In genomic region chr1:109947582-109948284, GRCh38 we compare ENCODE assay signal across 19 cellular contexts. TPM values are rescaled to one million over a fixed set of nuclear protein-coding genes. Genes with fewer than 3 reads are reported as not detected.
DNase-seq lines count a peak whose midpoint lies in the region; ATAC-seq, FAIRE-seq and TF ChIP-seq lines count a peak whose summit lies in the region.
"Had no signal": no experiment of that assay in that cellular context is flagged by ENCODE, and none has a peak within 500 bp of the region (broad histone marks: within the 10 kb centered on the region; RNA-seq: fewer than 3 reads in every experiment).

No MANE protein-coding gene starts in this region.

- no peaks in the 10 kb centered on the region for H4K20me1 ChIP-seq in K562 (replicated peaks; ENCODE audit: control insufficient read depth, insufficient read depth, low read length)
- H4K20me1 ChIP-seq: BLaER1 treated with 17β-estradiol and CSF1 and Interleukin-3, amounts not matched to agents 10 nM and 100 nM had no signal

- peak overlapping the region; percentile 83 for H2AFZ ChIP-seq in K562 (ENCODE audit: low read depth, low read length)

- H3K27me3 ChIP-seq in K562 (ENCODE audit: control insufficient read depth in 2 of 2, insufficient read depth in 2 of 2, low read length in 2 of 2) (no peaks in the 10 kb centered on the region), lung (ENCODE audit: control insufficient read depth, insufficient read depth) (no peaks in the 10 kb centered on the region), stomach (no peaks in the 10 kb centered on the region)
- H3K27me3 ChIP-seq: BLaER1 treated with 17β-estradiol and CSF1 and Interleukin-3, amounts not matched to agents 10 nM and 100 nM had no signal

- no peaks in the 10 kb centered on the region for H3K36me3 ChIP-seq in K562 (ENCODE audit: control insufficient read depth, insufficient read depth, low read length)
- H3K36me3 ChIP-seq in lung (ENCODE audit: control insufficient read depth in 2 of 2, insufficient read depth in 2 of 2, low read length in 2 of 2), result no peaks in the 10 kb centered on the region
- H3K36me3 ChIP-seq in stomach, result no peaks in the 10 kb centered on the region
- H3K36me3 ChIP-seq: BLaER1 treated with 17β-estradiol and CSF1 and Interleukin-3, amounts not matched to agents 10 nM and 100 nM had no signal

- BruUV-seq in K562 (replicated peaks; lab: Mats Ljungman, UMichigan), result no TSS peak

- TF ChIP-seq POLR2A in K562 (conservative IDR thresholded peaks at IDR 0.05) (no peak), stomach (IDR thresholded peaks at IDR 0.05) (no peak)

- CTCF ChIA-PET in K562 (lab: Yijun Ruan, JAX; ENCODE audit: low intra/inter-chr PET ratio), result no interaction called here

- H3K9me3 ChIP-seq in K562 (replicated peaks; ENCODE audit: control insufficient read depth, insufficient read depth, low read depth, low read length) (peaks cover 4% of the 10 kb centered on the region), lung (ENCODE audit: control insufficient read depth in 2 of 2, insufficient read depth in 1 of 2, low read length in 1 of 2) (no peaks in the 10 kb centered on the region), stomach (no peaks in the 10 kb centered on the region)
- H3K9me3 ChIP-seq: BLaER1 treated with 17β-estradiol and CSF1 and Interleukin-3, amounts not matched to agents 10 nM and 100 nM had no signal

- no peaks in the 10 kb centered on the region for H3K79me2 ChIP-seq in K562 (ENCODE audit: control insufficient read depth, insufficient read depth, low read length)

- intact Hi-C loops in K562 (cut with micrococcal nuclease), result no loop called here
- intact Hi-C loops in stomach (cut with DNase I; ENCODE audit: low total_unique reads), result no loop called here

- no peak for TF ChIP-seq RAD21 in K562 (CRISPR knock-in tag; conservative IDR thresholded peaks at IDR 0.05 in 1 of 2, IDR thresholded peaks at IDR 0.05 in 1 of 2)

- WGBS in K562 (ENCODE audit: insufficient coverage, low coverage, missing lambda C conversion rate), result 43% methylated on average over 10 of the region's 10 CpGs
- 44 to 61% methylated on average over 10 of the region's 10 CpGs for WGBS in lung, 2 donors
- 19 to 49% (median 38%) methylated on average over 10 of the region's 10 CpGs for WGBS in stomach, 5 donors

- no peak for FAIRE-seq in K562 (lab: Jason Lieb, UNC)
- FAIRE-seq in GM19239 (lab: Jason Lieb, UNC), result no peak

- H3K27ac ChIP-seq in K562 (ENCODE audit: extremely low read depth, low read depth, low read length) (no peak overlapping the region), lung (ENCODE audit: low read depth in 1 of 2, low read length in 1 of 2) (peak overlapping the region in 1 of 2 donors; percentile 37), stomach (peak overlapping the region; percentile 60 to 88 (median 73))
- H3K27ac ChIP-seq: BLaER1 treated with 17β-estradiol and CSF1 and Interleukin-3, amounts not matched to agents 10 nM and 100 nM had no signal

- TF ChIP-seq EP300 in K562 (IDR thresholded peaks at IDR 0.05; ENCODE audit: low read length) (no peak), stomach (IDR thresholded peaks at IDR 0.05) (no peak)

- H3K4me2 ChIP-seq in K562 (ENCODE audit: insufficient read depth, low read length), result no peak overlapping the region

- DNase-seq in DMS53 (lab: John Stamatoyannopoulos, UW), result peak; percentile 47
- no peak for DNase-seq in DMS53 treated with DMSO at 0.1 percent for 48 hours (lab: John Stamatoyannopoulos, UW; ENCODE audit: unreplicated experiment)
- DNase-seq in K562 (ENCODE audit: extremely low read depth in 1 of 4, low spot score in 3 of 4), result no peak
- DNase-seq in lung (ENCODE audit: low spot score), result no peak
- no peak for DNase-seq in stomach
- DNase-seq in GM19239 (ENCODE audit: insufficient read length, low spot score), result no peak
- no peak for DNase-seq in G401 (ENCODE audit: low spot score)
- DNase-seq in SIG-M5 treated with dmso at 0.1 percent for 504 hours (lab: John Stamatoyannopoulos, UW; ENCODE audit: unreplicated experiment), result no peak
- DNase-seq: 8988T; activated CD4-positive, alpha-beta T cell treated with anti-CD3 and anti-CD28 coated beads, Interleukin-2, amount 50 U/mL, for 4 hours; activated T-cell treated with anti-CD3 and anti-CD28 coated beads, Interleukin-2, amount 50 U/mL, for 4 hours; DMS79 treated with DMSO at 0.1 percent for 48 hours; immature natural killer cell; NCI-H146; NCI-H345 had no signal

- H3K4me1 ChIP-seq in K562 (replicated peaks in 1 of 2; ENCODE audit: control insufficient read depth in 2 of 2, insufficient read depth in 2 of 2, low read length in 2 of 2) (peaks cover 3 to 4% of the 10 kb centered on the region in 2 experiments; a peak in 3 of 5 replicates), lung (ENCODE audit: control insufficient read depth in 2 of 2, insufficient read depth in 2 of 2, low read length in 2 of 2) (peaks cover 0 to 2% of the 10 kb centered on the region in 2 donors), stomach (peaks cover 7 to 29% (median 17%) of the 10 kb centered on the region in 4 donors)

- no peak; the same call in 2 of the 3 replicates for ATAC-seq in K562
- peak; percentile 41 for ATAC-seq in lung (ENCODE audit: insufficient read depth, low FRiP score)
- ATAC-seq: activated T-cell treated with anti-CD3 and anti-CD28 coated beads, Interleukin-2, amount 50 U/mL, for 4 hours; esophagus mucosa; stimulated activated memory B cell treated with anti-CD40 and anti-IgM and Interleukin-4, amounts not matched to agents 10 μg/mL and 1 μg/mL and 100 μg/mL, for 72 hours had no signal

- H3K4me3 ChIP-seq in K562 (no peak overlapping the region), lung (no peak overlapping the region), stomach (no peak overlapping the region)
- H3K4me3 ChIP-seq: BLaER1 treated with 17β-estradiol and CSF1 and Interleukin-3, amounts not matched to agents 10 nM and 100 nM had no signal

- TF ChIP-seq CTCF in K562 (IDR thresholded peaks at IDR 0.05 in 2 of 3, conservative IDR thresholded peaks at IDR 0.05 in 1 of 3; ENCODE audit: insufficient read depth in 2 of 3, low read depth in 1 of 3, low read length in 3 of 3) (no peak), lung (IDR thresholded peaks at IDR 0.05; ENCODE audit: control extremely low read depth, extremely low read depth) (no peak), stomach (IDR thresholded peaks at IDR 0.05) (no peak)

- H3K9me1 ChIP-seq in K562 (ENCODE audit: control insufficient read depth, insufficient read depth, low read length), result no peaks in the 10 kb centered on the region

- H3K9ac ChIP-seq in K562 (ENCODE audit: insufficient read depth in 1 of 2, low read depth in 2 of 2, low read length in 2 of 2), result no peak overlapping the region
- H3K9ac ChIP-seq: BLaER1 treated with 17β-estradiol and CSF1 and Interleukin-3, amounts not matched to agents 10 nM and 100 nM had no signal

- in situ Hi-C loops in K562 (cut with MboI), result no loop called here
- in situ Hi-C loops in G401 (cut with HindIII; ENCODE audit: low sequenced_read_pairs), result no loop called here

- POLR2A ChIA-PET in K562 (lab: Yijun Ruan, JAX), result interaction anchor here (1.0 to 1.3 kb wide), 3 partner anchors 13 to 32 kb away, joined by 3 read pairs; no protein-coding TSS in a partner anchor

RNA-seq across cellular contexts. Expression of gene AHCYL1, which starts 36.8 kb away (rescaled TPM):
- total RNA-seq in K562 (2011; cell fraction: chromatin; rRNA removed; ENCODE audit: low replicate concordance), result 86.0 and 94.1 TPM in 2 replicates
- total RNA-seq in K562 (2011; cell fraction: nucleolus; rRNA removed), result 41.9 and 46.3 TPM in 2 replicates
- total RNA-seq in K562 (2011; cell fraction: nucleoplasm; rRNA removed), result 65.2 and 107 TPM in 2 replicates
- total RNA-seq in K562 (2014; rRNA removed), result 39.8 and 40.1 TPM in 2 replicates
- 44.5 and 49.8 TPM in 2 replicates for total RNA-seq in K562 (2014; rRNA removed; fragmentation: Illumina TruSeq; extraction: Trizol)
- 40.5 and 40.9 TPM in 2 replicates for total RNA-seq in K562 (2015; rRNA removed; fragmentation: Illumina TruSeq; extraction: Trizol)
- 75.5 and 84.9 TPM in 2 replicates for total RNA-seq in K562 (2021)
- 96.4 and 118 TPM in 2 replicates for polyA plus RNA-seq in K562 (2011; rRNA removed)
- polyA plus RNA-seq in K562 (2011; cell fraction: cytosol; rRNA removed), result 57.9 and 73.1 TPM in 2 replicates
- 97.2 and 104 TPM in 2 replicates for polyA plus RNA-seq in K562 (2011; cell fraction: nucleus; rRNA removed)
- 84.4 and 103 TPM in 2 replicates for polyA plus RNA-seq in K562 (2012)
- 75.5 and 83.7 TPM in 2 replicates for polyA plus RNA-seq in K562 (2014; fragmentation: Illumina TruSeq; extraction: Trizol)
- polyA plus RNA-seq in K562 (2014; fragmentation: Nextera tagmentation; extraction: Ambion mirVana), result 10 to 100 TPM; 27.3 to 32.9 TPM
- polyA plus RNA-seq in K562 (2014; rRNA removed), result 53.4 and 56.3 TPM in 2 replicates
- 87.3 and 94.7 TPM in 2 replicates for polyA minus RNA-seq in K562 (2011; rRNA and poly(A)+ RNA removed)
- 52.4 and 62.1 TPM in 2 replicates for polyA minus RNA-seq in K562 (2011; cell fraction: cytosol; rRNA and poly(A)+ RNA removed)
- polyA minus RNA-seq in K562 (2011; cell fraction: nucleus; rRNA and poly(A)+ RNA removed), result 32.6 and 50.8 TPM in 2 replicates
- total RNA-seq in lung, result 10 to 100 TPM; 65.8 to 77.7 TPM
- polyA plus RNA-seq in lung, result 10 to 100 TPM; 44.4 to 46.8 TPM
- total RNA-seq in stomach, result 10 to 100 TPM; 31.0 to 76.3 (median 73.4) TPM
- polyA plus RNA-seq in stomach, result 10 to 100 TPM; 33.9 to 58.4 (median 40.8) TPM
- total RNA-seq in G401 (2014; rRNA removed; shearing (Covaris generic)), result 20.5 and 24.2 TPM in 2 replicates

RNA-seq across cellular contexts. Expression of gene CSF1, which starts 37.1 kb away (rescaled TPM):
- total RNA-seq in K562 (2011; cell fraction: chromatin; rRNA removed; ENCODE audit: low replicate concordance), result 11.8 and 30.8 TPM in 2 replicates
- total RNA-seq in K562 (2011; cell fraction: nucleolus; rRNA removed), result 17.2 and 24.8 TPM in 2 replicates
- total RNA-seq in K562 (2011; cell fraction: nucleoplasm; rRNA removed), result 16.3 and 18.2 TPM in 2 replicates
- 2.8 and 5.9 TPM in 2 replicates for total RNA-seq in K562 (2014; rRNA removed)
- total RNA-seq in K562 (2014; rRNA removed; fragmentation: Illumina TruSeq; extraction: Trizol), result 1.6 TPM in 2 replicates
- total RNA-seq in K562 (2015; rRNA removed; fragmentation: Illumina TruSeq; extraction: Trizol), result 2.4 and 3.4 TPM in 2 replicates
- 6.7 and 6.8 TPM in 2 replicates for total RNA-seq in K562 (2021)
- polyA plus RNA-seq in K562 (2011; rRNA removed), result 6.9 and 11.8 TPM in 2 replicates
- 4.6 and 12.6 TPM in 2 replicates for polyA plus RNA-seq in K562 (2011; cell fraction: cytosol; rRNA removed)
- polyA plus RNA-seq in K562 (2011; cell fraction: nucleus; rRNA removed), result 12.5 and 39.9 TPM in 2 replicates
- polyA plus RNA-seq in K562 (2012), result 4.7 and 8.6 TPM in 2 replicates
- 3.8 and 4.8 TPM in 2 replicates for polyA plus RNA-seq in K562 (2014; fragmentation: Illumina TruSeq; extraction: Trizol)
- under 1 TPM; 0.18 to 0.23 TPM for polyA plus RNA-seq in K562 (2014; fragmentation: Nextera tagmentation; extraction: Ambion mirVana)
- 2.7 and 4.3 TPM in 2 replicates for polyA plus RNA-seq in K562 (2014; rRNA removed)
- polyA minus RNA-seq in K562 (2011; rRNA and poly(A)+ RNA removed), result 3.9 and 8.8 TPM in 2 replicates
- polyA minus RNA-seq in K562 (2011; cell fraction: cytosol; rRNA and poly(A)+ RNA removed), result 8.5 and 11.6 TPM in 2 replicates
- polyA minus RNA-seq in K562 (2011; cell fraction: nucleus; rRNA and poly(A)+ RNA removed), result 5.1 and 13.7 TPM in 2 replicates
- total RNA-seq in lung, result 10 to 100 TPM; 24.7 to 65.3 TPM
- 10 to 100 TPM; 13.5 to 32.2 TPM for polyA plus RNA-seq in lung
- 10 to 100 TPM in 4 of 5 donors, 1 to 10 TPM in 1; 9.4 to 82.3 (median 47.1) TPM for total RNA-seq in stomach
- polyA plus RNA-seq in stomach, result 1 to 10 TPM; 6.6 to 9.8 (median 9.1) TPM
- total RNA-seq in G401 (2014; rRNA removed; shearing (Covaris generic)), result 12.7 and 13.4 TPM in 2 replicates
- total RNA-seq: OCI-LY7 had no signal
